Comparison of ENCODE assay signal across 13 cellular contexts in the genomic region with DNA sequence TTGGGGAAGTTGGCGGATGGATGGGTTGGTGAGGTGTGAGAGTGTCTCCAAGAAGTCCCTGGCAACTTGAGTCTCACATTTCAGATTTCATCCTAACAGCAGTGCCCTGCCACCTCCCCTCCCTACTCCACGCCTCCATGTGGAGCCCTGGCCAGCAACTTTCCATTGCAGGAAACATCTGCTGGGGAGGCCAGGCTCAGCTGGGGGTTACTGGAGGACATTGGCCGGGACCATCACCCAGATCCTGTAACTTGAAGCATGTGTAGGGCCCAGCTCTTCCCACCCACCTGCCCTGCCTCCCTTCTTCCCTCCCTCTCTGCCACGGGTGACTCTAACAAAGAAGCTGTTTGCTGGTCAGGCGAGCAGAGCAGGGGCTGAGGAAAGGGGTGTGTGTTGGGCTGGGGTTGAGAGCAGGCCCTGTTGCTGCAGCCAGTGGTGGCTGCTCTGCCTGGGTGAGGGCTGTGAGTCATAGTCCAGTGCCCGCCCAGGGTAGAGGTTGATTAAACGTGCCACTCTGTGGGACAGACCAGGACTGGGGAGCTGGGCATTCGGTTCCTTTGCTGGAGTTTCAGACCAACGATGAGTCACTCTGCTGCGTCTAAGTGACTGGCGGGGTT.
A peak's percentile ranks its signal among the peaks of the same experiment; 100 is the strongest.
DNase-seq lines count a peak whose midpoint lies in the region; ATAC-seq and TF ChIP-seq lines count a peak whose summit lies in the region.
"Had no signal": no experiment of that assay in that cellular context is flagged by ENCODE, and none has a peak within 500 bp of the region (broad histone marks: within the 10 kb centered on the region; RNA-seq: fewer than 3 reads in every experiment).

No MANE protein-coding gene starts in this region.

- intact Hi-C loops in heart right ventricle (cut with DNase I): no loop called here
- intact Hi-C loops in cardiac septum (cut with DNase I): no loop called here
- intact Hi-C loops in spleen (cut with DNase I; ENCODE audit: low total_unique reads): no loop called here

- no peak for TF ChIP-seq POLR2A in spleen (IDR thresholded peaks at IDR 0.05)

- WGBS in heart right ventricle, 2 donors: 58 to 65% methylated on average over 11 of the region's 11 CpGs
- WGBS in spleen, 5 donors: 49 to 73% (median 69%) methylated on average over 5 to 11 of the region's 11 CpGs

- H3K4me1 ChIP-seq in heart right ventricle (peaks cover 0 to 22% (median 13%) of the 10 kb centered on the region in 9 donors), spleen (peaks cover 0 to 11% (median 0%) of the 10 kb centered on the region in 6 donors)

- ATAC-seq in heart right ventricle: peak; percentile 14 to 78 (median 70)
- no peak for ATAC-seq in HG02678 (IDR thresholded peaks at IDR 0.05; ENCODE audit: unreplicated experiment)
- ATAC-seq: stimulated activated memory B cell treated with anti-CD40 and anti-IgM and Interleukin-4, amounts not matched to agents 10 μg/mL and 1 μg/mL and 100 μg/mL, for 72 hours; T-helper 17 cell had no signal

- H3K27me3 ChIP-seq in heart right ventricle (peaks cover 0 to 4% (median 0%) of the 10 kb centered on the region in 7 donors), spleen (replicated peaks in 1 of 7) (no peaks in the 10 kb centered on the region)

- in situ Hi-C loops in astrocyte of the spinal cord (cut with HindIII; ENCODE audit: low sequenced_read_pairs): no loop called here

- H3K4me3 ChIP-seq in heart right ventricle (no peak overlapping the region), astrocyte of the spinal cord (ENCODE audit: low read depth, low read length) (no peak overlapping the region), spleen (no peak overlapping the region)

- H3K36me3 ChIP-seq in heart right ventricle (peaks cover 0 to 24% (median 0%) of the 10 kb centered on the region in 9 donors), spleen (peaks cover 0 to 31% (median 0%) of the 10 kb centered on the region in 6 donors)

- DNase-seq in heart right ventricle (peak in 1 of 2 donors; percentile 51), cardiac septum (ENCODE audit: low spot score) (no peak), astrocyte of the spinal cord (ENCODE audit: low read depth, low spot score) (peak; percentile 52), left kidney (ENCODE audit: low read depth, low spot score) (peak; percentile 89), spleen (no peak), NCI-H1436 treated with DMSO at 0.1 percent for 48 hours (lab: John Stamatoyannopoulos, UW) (no peak), cortex of kidney (lab: John Stamatoyannopoulos, UW) (no peak)
- DNase-seq: activated naive CD4-positive, alpha-beta T cell treated with anti-CD3 and anti-CD28 coated beads, Interleukin-2, amount 10 ng/mL, durations not matched to agents 7 days and 5 days; AML-193; hippocampal formation; T-helper 17 cell had no signal

- TF ChIP-seq CTCF in heart right ventricle (IDR thresholded peaks at IDR 0.05) (no peak), astrocyte of the spinal cord (IDR thresholded peaks at IDR 0.05; ENCODE audit: low read depth, low read length) (no peak), spleen (IDR thresholded peaks at IDR 0.05 in 8 of 11, conservative IDR thresholded peaks at IDR 0.05 in 3 of 11) (no peak)

- H3K9me3 ChIP-seq in heart right ventricle: no peaks in the 10 kb centered on the region
- no peaks in the 10 kb centered on the region for H3K9me3 ChIP-seq in spleen

- H3K27ac ChIP-seq in heart right ventricle (no peak overlapping the region), spleen (peak overlapping the region in 4 of 8 donors; percentile 5 to 27 (median 14))

Comparison
In these comparisons a context has a peak if more than half of its experiments do, and no peak if none do; other contexts are left out.
1. DNase-seq: peak in astrocyte of the spinal cord (single experiment) and left kidney (single experiment); none in cardiac septum (single experiment), spleen (single experiment), NCI-H1436 treated with DMSO at 0.1 percent for 48 hours (single experiment) and cortex of kidney (single experiment).